In the genomic region with DNA sequence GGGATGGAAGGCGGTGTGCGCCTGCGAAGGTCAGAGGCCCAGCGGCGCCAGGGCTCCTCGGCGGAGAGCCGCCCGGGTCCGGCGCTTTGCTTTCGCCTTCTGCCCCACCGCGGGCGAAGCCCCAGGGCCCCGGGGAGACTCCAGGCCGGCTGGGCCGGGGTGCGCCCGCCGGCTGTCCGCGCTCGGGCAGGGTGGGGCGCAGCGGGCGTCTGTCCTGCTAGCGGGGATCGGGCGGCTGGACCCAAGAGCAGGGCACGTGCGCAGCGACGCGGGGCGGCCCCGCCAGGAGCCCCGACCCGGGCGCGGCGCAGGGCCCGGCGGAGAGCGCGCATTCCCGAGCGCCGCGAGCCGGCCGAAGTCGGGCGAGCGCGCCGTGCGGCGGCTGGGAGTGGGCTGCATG, we compare ENCODE assay signal across 9 cellular contexts. TPM values are rescaled to one million over a fixed set of nuclear protein-coding genes. Genes with fewer than 3 reads are reported as not detected.
DNase-seq lines count a peak whose midpoint lies in the region; ATAC-seq, FAIRE-seq and TF ChIP-seq lines count a peak whose summit lies in the region.
"Had no signal": no experiment of that assay in that cellular context is flagged by ENCODE, and none has a peak within 500 bp of the region (broad histone marks: within the 10 kb centered on the region; RNA-seq: fewer than 3 reads in every experiment).

No MANE protein-coding gene starts in this region.

- no peaks in the 10 kb centered on the region for H3K36me3 Mint-ChIP-seq in osteocyte (ENCODE audit: unreplicated experiment)
- no peaks in the 10 kb centered on the region for H3K36me3 Mint-ChIP-seq in effector memory CD8-positive, alpha-beta T cell (ENCODE audit: insufficient read depth)
- H3K36me3 Mint-ChIP-seq: activated naive CD8-positive, alpha-beta T cell treated with anti-CD3 and anti-CD28 coated beads, Interleukin-2, amount 10 ng/mL, durations not matched to agents 7 days and 5 days had no signal

- peak; percentile 22 for ATAC-seq in HG03521 (IDR thresholded peaks at IDR 0.05; ENCODE audit: unreplicated experiment)
- no peak for ATAC-seq in effector memory CD8-positive, alpha-beta T cell (replicated peaks)

- H3K4me3 Mint-ChIP-seq in osteocyte (ENCODE audit: unreplicated experiment), result peak overlapping the region; percentile 68
- H3K4me3 Mint-ChIP-seq in effector memory CD8-positive, alpha-beta T cell, result peak overlapping the region in 1 of 2 donors; percentile 64

- dilution Hi-C loops in endothelial cell of umbilical vein (cut with MboI; ENCODE audit: extremely low pct_ligation_motif_present, low sequenced_read_pairs), result no loop called here

- peaks cover 75% of the 10 kb centered on the region for H3K27me3 Mint-ChIP-seq in osteocyte (ENCODE audit: unreplicated experiment)
- H3K27me3 Mint-ChIP-seq in effector memory CD8-positive, alpha-beta T cell, result peaks cover 70 to 78% of the 10 kb centered on the region in 2 donors

- H3K9me3 Mint-ChIP-seq in osteocyte (ENCODE audit: unreplicated experiment), result no peaks in the 10 kb centered on the region
- H3K9me3 Mint-ChIP-seq in effector memory CD8-positive, alpha-beta T cell, result no peaks in the 10 kb centered on the region
- H3K9me3 Mint-ChIP-seq: activated naive CD8-positive, alpha-beta T cell treated with anti-CD3 and anti-CD28 coated beads, Interleukin-2, amount 10 ng/mL, durations not matched to agents 7 days and 5 days had no signal

- intact Hi-C loops in endothelial cell of umbilical vein (cut with micrococcal nuclease), result loop anchor here (10.0 kb wide), 1 partner anchor 524 kb away; no protein-coding TSS in a partner anchor

- H4K20me1 ChIP-seq in endothelial cell of umbilical vein (replicated peaks; ENCODE audit: control insufficient read depth, extremely low read depth, insufficient read depth, low read length), result no peaks in the 10 kb centered on the region

- H3K9me1 ChIP-seq in endothelial cell of umbilical vein (replicated peaks; ENCODE audit: control insufficient read depth, extremely low read depth, insufficient read depth, low read length), result no peaks in the 10 kb centered on the region

- TF ChIP-seq POLR2A in endothelial cell of umbilical vein (IDR thresholded peaks at IDR 0.05; ENCODE audit: low read depth, low read length), result no peak

- H3K27ac Mint-ChIP-seq in osteocyte (ENCODE audit: unreplicated experiment), result no peak overlapping the region
- H3K27ac Mint-ChIP-seq in effector memory CD8-positive, alpha-beta T cell, result no peak overlapping the region
- H3K27ac Mint-ChIP-seq: activated naive CD8-positive, alpha-beta T cell treated with anti-CD3 and anti-CD28 coated beads, Interleukin-2, amount 10 ng/mL, durations not matched to agents 7 days and 5 days had no signal

- H3K9me3 ChIP-seq in endothelial cell of umbilical vein (replicated peaks; ENCODE audit: control insufficient read depth, insufficient read depth, low read length), result no peaks in the 10 kb centered on the region

- no peak overlapping the region for H3K9ac ChIP-seq in endothelial cell of umbilical vein (replicated peaks; ENCODE audit: extremely low read depth, insufficient read depth, low read length)

- H3K79me2 ChIP-seq in endothelial cell of umbilical vein (ENCODE audit: control insufficient read depth, insufficient read depth, low read length), result no peaks in the 10 kb centered on the region

- H3K36me3 ChIP-seq in endothelial cell of umbilical vein (ENCODE audit: control insufficient read depth in 2 of 2, extremely low read depth in 1 of 2, insufficient read depth in 2 of 2, low read length in 2 of 2), result no peaks in the 10 kb centered on the region

- TF ChIP-seq CTCF in endothelial cell of umbilical vein (IDR thresholded peaks at IDR 0.05; ENCODE audit: extremely low read depth in 1 of 2, insufficient read depth in 1 of 2, low read depth in 1 of 2, low read length in 2 of 2) (no peak), osteocyte (IDR thresholded peaks at IDR 0.05) (no peak)

- POLR2A ChIA-PET in endothelial cell of umbilical vein (lab: Charles Lee), result no interaction called here

- peak overlapping the region; percentile 58; the same call in 1 of the 2 replicates for H3K4me3 ChIP-seq in GM08714 (ENCODE audit: low read length)
- peak overlapping the region in 1 of 3 experiments; percentile 45 for H3K4me3 ChIP-seq in endothelial cell of umbilical vein (replicated peaks in 1 of 3; ENCODE audit: insufficient read depth in 1 of 3, low read depth in 1 of 3, low read length in 3 of 3)

- CTCF ChIA-PET in endothelial cell of umbilical vein (lab: Charles Lee), result interaction anchor here (3.1 to 7.4 kb wide), 2 partner anchors 10 to 39 kb away, joined by 15 to 34 read pairs; a partner anchor contains a TSS

- H3K27ac ChIP-seq in endothelial cell of umbilical vein (ENCODE audit: insufficient read depth, low read depth, low read length), result no peak overlapping the region

- peaks cover 15 to 20% of the 10 kb centered on the region in 2 experiments for H3K27me3 ChIP-seq in endothelial cell of umbilical vein (ENCODE audit: control insufficient read depth in 2 of 2, insufficient read depth in 2 of 2, low read length in 2 of 2)

- peak overlapping the region; percentile 29 for H3K4me2 ChIP-seq in endothelial cell of umbilical vein (ENCODE audit: insufficient read depth, low read length)

- no peak overlapping the region for H2AFZ ChIP-seq in endothelial cell of umbilical vein (ENCODE audit: low read depth, low read length)

- BruUV-seq in endothelial cell of umbilical vein (replicated peaks; lab: Mats Ljungman, UMichigan), result no TSS peak

- H3K4me1 Mint-ChIP-seq in osteocyte (ENCODE audit: unreplicated experiment), result peaks cover 7% of the 10 kb centered on the region
- peaks cover 0 to 3% of the 10 kb centered on the region in 2 donors for H3K4me1 Mint-ChIP-seq in effector memory CD8-positive, alpha-beta T cell (ENCODE audit: low read depth in 2 of 2)

- H3K4me1 ChIP-seq in endothelial cell of umbilical vein (ENCODE audit: control insufficient read depth, extremely low read depth, insufficient read depth, low read length), result peaks cover 3% of the 10 kb centered on the region

- no peak for DNase-seq in endothelial cell of umbilical vein (ENCODE audit: low read depth, low spot score)
- DNase-seq in osteocyte (ENCODE audit: extremely low spot score, unreplicated experiment), result no peak
- no peak for DNase-seq in NCI-H774 (lab: John Stamatoyannopoulos, UW)
- DNase-seq in effector memory CD8-positive, alpha-beta T cell, result no peak
- no peak for DNase-seq in activated CD4-positive, alpha-beta T cell treated with anti-CD3 and anti-CD28 coated beads for 1 hour
- DNase-seq in COLO668 (lab: John Stamatoyannopoulos, UW; ENCODE audit: unreplicated experiment), result no peak

- no peak for FAIRE-seq in endothelial cell of umbilical vein (lab: Jason Lieb, UNC)

TF ChIP-seq in endothelial cell of umbilical vein, 7 proteins besides CTCF, POLR2A, EP300 and RAD21:
- TF ChIP-seq MYC (IDR thresholded peaks at IDR 0.05; ENCODE audit: low read depth, low read length) (no peak), EZH2 (IDR thresholded peaks at IDR 0.05; ENCODE audit: borderline replicate concordance, low read depth, low read length, severe bottlenecking) (no peak), GATA2 (IDR thresholded peaks at IDR 0.05; ENCODE audit: insufficient read depth, insufficient read length, low read depth, low read length) (no peak), FOS (IDR thresholded peaks at IDR 0.05; ENCODE audit: borderline replicate concordance, insufficient read depth, low read length) (no peak), POLR2AphosphoS5 (IDR thresholded peaks at IDR 0.05; ENCODE audit: insufficient read depth, low read depth, low read length) (no peak), JUN (IDR thresholded peaks at IDR 0.05; ENCODE audit: borderline replicate concordance, insufficient read depth, insufficient read length, low read depth) (no peak)
- TF ChIP-seq, protein P1, sequence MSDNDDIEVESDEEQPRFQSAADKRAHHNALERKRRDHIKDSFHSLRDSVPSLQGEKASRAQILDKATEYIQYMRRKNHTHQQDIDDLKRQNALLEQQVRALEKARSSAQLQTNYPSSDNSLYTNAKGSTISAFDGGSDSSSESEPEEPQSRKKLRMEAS (IDR thresholded peaks at IDR 0.05; ENCODE audit: insufficient read depth, insufficient read length), result no peak

RNA-seq across cellular contexts. Expression of a gene that starts 0.6 kb away (rescaled TPM):
- 5.8 TPM in 2 replicates for total RNA-seq in endothelial cell of umbilical vein
- 2.1 and 2.8 TPM in 2 replicates for polyA plus RNA-seq in endothelial cell of umbilical vein
- polyA plus RNA-seq in endothelial cell of umbilical vein (2011; cell fraction: cytosol; rRNA removed), result 2.5 and 2.7 TPM in 2 replicates
- 3.3 and 3.9 TPM in 2 replicates for polyA plus RNA-seq in endothelial cell of umbilical vein (2011; cell fraction: nucleus; rRNA removed)
- 10.2 and 19.4 TPM in 2 replicates for polyA plus RNA-seq in endothelial cell of umbilical vein (2012)
- polyA minus RNA-seq in endothelial cell of umbilical vein, result 2.0 and 2.9 TPM in 2 replicates
- polyA minus RNA-seq in endothelial cell of umbilical vein (2011; cell fraction: cytosol; rRNA and poly(A)+ RNA removed), result 2.3 TPM
- polyA minus RNA-seq in endothelial cell of umbilical vein (2011; cell fraction: nucleus; rRNA and poly(A)+ RNA removed), result 2.2 and 3.1 TPM in 2 replicates
- 0.30 and 0.57 TPM in 2 replicates for total RNA-seq in osteocyte
- total RNA-seq: activated naive CD8-positive, alpha-beta T cell treated with anti-CD3 and anti-CD28 coated beads, Interleukin-2, amount 10 ng/mL, durations not matched to agents 7 days and 5 days had no signal

RNA-seq across cellular contexts. Expression of a gene that starts 40.1 kb away (rescaled TPM):
- total RNA-seq in endothelial cell of umbilical vein (18.4 and 22.1 TPM in 2 replicates), osteocyte (10.8 and 16.3 TPM in 2 replicates)
- polyA plus RNA-seq in endothelial cell of umbilical vein, result 11.0 and 12.9 TPM in 2 replicates
- polyA plus RNA-seq in endothelial cell of umbilical vein (2011; cell fraction: cytosol; rRNA removed), result 8.9 and 10.9 TPM in 2 replicates
- polyA plus RNA-seq in endothelial cell of umbilical vein (2011; cell fraction: nucleus; rRNA removed), result 46.2 and 47.0 TPM in 2 replicates
- 16.4 and 17.2 TPM in 2 replicates for polyA plus RNA-seq in endothelial cell of umbilical vein (2012)
- 19.0 and 21.4 TPM in 2 replicates for polyA minus RNA-seq in endothelial cell of umbilical vein
- 11.1 TPM for polyA minus RNA-seq in endothelial cell of umbilical vein (2011; cell fraction: cytosol; rRNA and poly(A)+ RNA removed)
- 26.4 and 39.6 TPM in 2 replicates for polyA minus RNA-seq in endothelial cell of umbilical vein (2011; cell fraction: nucleus; rRNA and poly(A)+ RNA removed)
